In genomic region chr10:16105082-16105481, GRCh38 we compare ENCODE assay signal across 18 cellular contexts.
"Had no signal": no experiment of that assay in that cellular context is flagged by ENCODE, and none has a peak within 500 bp of the region (broad histone marks: within the 10 kb centered on the region; RNA-seq: fewer than 3 reads in every experiment).

No MANE protein-coding gene starts in this region.

- H3K27me3 ChIP-seq: neutrophil had no signal

- H3K9me3 ChIP-seq: adrenal gland, mucosa of descending colon, neutrophil had no signal

- H3K4me3 ChIP-seq: adrenal gland, coronary artery, mucosa of descending colon, skin epidermis had no signal

- DNase-seq: activated CD4-positive, alpha-beta T cell treated with anti-CD3 and anti-CD28 coated beads for 48 hours; activated CD8-positive, alpha-beta T cell treated with anti-CD3 and anti-CD28 coated beads for 36 hours; activated effector memory CD4-positive, alpha-beta T cell treated with Interleukin-2 at 50 U/mL for 16 hours; activated T-cell treated with anti-CD3 and anti-CD28 coated beads, Interleukin-2, amount 50 U/mL, for 4 hours; effector CD8-positive, alpha-beta T cell; mucosa of descending colon; natural killer cell; retina; stimulated activated CD4-positive, alpha-beta T cell treated with anti-CD3 and anti-CD28 coated beads, Interleukin-15, amount 100 ng/mL, for 24 hours; stimulated activated CD4-positive, alpha-beta T cell treated with anti-CD3 and anti-CD28 coated beads, Interleukin-4, amount 100 ng/mL, for 24 hours; stimulated activated naive CD4-positive, alpha-beta T cell treated with Interleukin-2 at 50 U/mL for 16 hours; T-helper 2 cell had no signal

- H3K36me3 ChIP-seq: adrenal gland, neutrophil had no signal

- H3K4me1 ChIP-seq: adrenal gland had no signal

- ATAC-seq: activated CD8-positive, alpha-beta T cell treated with anti-CD3 and anti-CD28 coated beads for 36 hours; activated T-cell treated with anti-CD3 and anti-CD28 coated beads, Interleukin-2, amount 50 U/mL, for 4 hours; left lobe of liver; mucosa of descending colon; natural killer cell; WTC11 had no signal

- H3K27ac ChIP-seq: adrenal gland, coronary artery, neutrophil, skin epidermis had no signal
